ENCODE assay signal across 7 cellular contexts in the genomic region with DNA sequence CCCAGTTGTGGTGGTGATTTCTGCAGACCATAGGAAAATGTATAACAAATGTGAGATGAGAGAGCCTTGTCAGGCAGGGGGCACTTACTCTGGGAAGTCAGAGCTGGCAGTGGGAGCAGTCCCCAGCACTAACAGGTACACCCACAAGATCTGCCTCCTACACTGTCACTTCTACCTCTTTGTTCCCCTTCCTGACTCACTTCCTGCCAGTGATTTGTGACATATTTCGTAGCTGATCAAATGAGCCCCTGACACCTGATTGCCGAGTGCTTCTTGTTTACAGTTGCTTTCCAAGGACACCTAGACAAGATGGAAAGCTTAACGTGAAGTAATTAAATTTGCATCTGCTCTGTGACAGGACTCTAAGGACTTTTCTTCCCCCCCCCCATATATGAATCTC. TPM values are rescaled to one million over a fixed set of nuclear protein-coding genes. Genes with fewer than 3 reads are reported as not detected.
DNase-seq lines count a peak whose midpoint lies in the region; ATAC-seq and TF ChIP-seq lines count a peak whose summit lies in the region.

No MANE protein-coding gene starts in this region.

- CTCF ChIA-PET in activated naive CD4-positive, alpha-beta T cell treated with anti-CD3 and anti-CD28 coated beads, Interleukin-2, amount 10 ng/mL, durations not matched to agents 7 days and 5 days (lab: Charles Lee) = interaction anchor here (0.9 to 3.5 kb wide), 9 partner anchors 9 to 421 kb away, joined by 3 to 23 read pairs (median 4); a partner anchor contains a TSS

- no peak overlapping the region for H3K4me3 ChIP-seq in Jurkat, Clone E6-1 (ENCODE audit: low read length)
- H3K4me3 ChIP-seq in neuronal stem cell (ENCODE audit: low read length in 2 of 2) = no peak overlapping the region

- no peak overlapping the region for H3K27ac Mint-ChIP-seq in activated naive CD4-positive, alpha-beta T cell treated with anti-CD3 and anti-CD28 coated beads, Interleukin-2, amount 10 ng/mL, durations not matched to agents 7 days and 5 days

- H3K14ac ChIP-seq in neuronal stem cell (ENCODE audit: low read length) = no peak overlapping the region

- H2BK12ac ChIP-seq in neuronal stem cell (ENCODE audit: low read length) = no peak overlapping the region

- WGBS in neuronal stem cell (ENCODE audit: extremely low coverage in 2 of 2, insufficient read length in 2 of 2, insufficient replicate concordance in 1 of 2), 2 donors = no CpG with 5 or more reads among the region's 3 CpGs

- no peak overlapping the region for H2BK15ac ChIP-seq in neuronal stem cell (ENCODE audit: low read length)

- no peaks in the 10 kb centered on the region for H3K36me3 ChIP-seq in neuronal stem cell (replicated peaks in 1 of 2; ENCODE audit: control insufficient read depth in 2 of 2, insufficient read depth in 2 of 2, low read length in 2 of 2)

- H3K9me3 ChIP-seq in neuronal stem cell (replicated peaks in 1 of 2; ENCODE audit: control insufficient read depth in 2 of 2, insufficient read depth in 1 of 2, low read depth in 1 of 2, low read length in 2 of 2) = peaks cover 0 to 14% of the 10 kb centered on the region in 2 donors

- DNase-seq in GM13977 (ENCODE audit: low spot score) (peak; percentile 16), neuronal stem cell (ENCODE audit: low spot score) (no peak), amniotic stem cell (lab: John Stamatoyannopoulos, UW) (no peak)
- DNase-seq in Jurkat, Clone E6-1 (ENCODE audit: low read depth, low spot score) = peak; percentile 51
- DNase-seq in activated naive CD4-positive, alpha-beta T cell treated with anti-CD3 and anti-CD28 coated beads, Interleukin-2, amount 10 ng/mL, durations not matched to agents 7 days and 5 days = peak; percentile 40

- no peak overlapping the region for H2BK120ac ChIP-seq in neuronal stem cell (ENCODE audit: low read depth, low read length)

- no peak overlapping the region for H2AFZ ChIP-seq in neuronal stem cell (ENCODE audit: low read length)

- H2BK5ac ChIP-seq in neuronal stem cell (ENCODE audit: low read length) = no peak overlapping the region

- H3K9me3 Mint-ChIP-seq in activated naive CD4-positive, alpha-beta T cell treated with anti-CD3 and anti-CD28 coated beads, Interleukin-2, amount 10 ng/mL, durations not matched to agents 7 days and 5 days = no peaks in the 10 kb centered on the region

- H3K27me3 ChIP-seq in neuronal stem cell (ENCODE audit: control insufficient read depth in 3 of 3, insufficient read depth in 3 of 3, low read depth in 1 of 3, low read length in 3 of 3) = no peaks in the 10 kb centered on the region

- no peak overlapping the region for H3K23ac ChIP-seq in neuronal stem cell (ENCODE audit: low read depth, low read length, poor library complexity)

- no peak overlapping the region for H4K8ac ChIP-seq in neuronal stem cell (ENCODE audit: low read depth, low read length)

- H3K9ac ChIP-seq in neuronal stem cell (ENCODE audit: low read depth, low read length, poor library complexity) = no peak overlapping the region

- peak overlapping the region; percentile 41 for H3K18ac ChIP-seq in neuronal stem cell (ENCODE audit: low read length)

- no peak overlapping the region for H2AK5ac ChIP-seq in neuronal stem cell (ENCODE audit: low read depth, low read length)

- TF ChIP-seq CTCF in GM13977 (IDR thresholded peaks at IDR 0.05; ENCODE audit: extremely low read depth, insufficient read depth, missing control alignments) = no peak

- in situ Hi-C loops in GM13977 (cut with MboI; ENCODE audit: low pct_unique_long_range_greater_than_20kb, low sequenced_read_pairs, unreplicated experiment) = no loop called here

- H3K4ac ChIP-seq in neuronal stem cell (ENCODE audit: low read length) = no peak overlapping the region

- no peak overlapping the region for H3K4me3 Mint-ChIP-seq in activated naive CD4-positive, alpha-beta T cell treated with anti-CD3 and anti-CD28 coated beads, Interleukin-2, amount 10 ng/mL, durations not matched to agents 7 days and 5 days

- H3K36me3 Mint-ChIP-seq in activated naive CD4-positive, alpha-beta T cell treated with anti-CD3 and anti-CD28 coated beads, Interleukin-2, amount 10 ng/mL, durations not matched to agents 7 days and 5 days = no peaks in the 10 kb centered on the region

- peaks cover 23% of the 10 kb centered on the region for H3K4me1 Mint-ChIP-seq in activated naive CD4-positive, alpha-beta T cell treated with anti-CD3 and anti-CD28 coated beads, Interleukin-2, amount 10 ng/mL, durations not matched to agents 7 days and 5 days

- H3K27ac ChIP-seq in neuronal stem cell (replicated peaks; ENCODE audit: low read length) = no peak overlapping the region

- ATAC-seq in HG03469 (IDR thresholded peaks at IDR 0.05; ENCODE audit: unreplicated experiment) (no peak), HG02610 (IDR thresholded peaks at IDR 0.05; ENCODE audit: unreplicated experiment) (no peak)

- no peak overlapping the region for H4K91ac ChIP-seq in neuronal stem cell (ENCODE audit: low read depth, low read length, poor library complexity)

- H3K4me2 ChIP-seq in neuronal stem cell (ENCODE audit: insufficient read depth, low read length, poor library complexity, severe bottlenecking) = no peak overlapping the region

- H3K4me1 ChIP-seq in neuronal stem cell (ENCODE audit: control insufficient read depth in 2 of 2, insufficient read depth in 1 of 2, low read depth in 1 of 2, low read length in 2 of 2) = peaks cover 7 to 41% of the 10 kb centered on the region in 2 donors

- H3K27me3 Mint-ChIP-seq in activated naive CD4-positive, alpha-beta T cell treated with anti-CD3 and anti-CD28 coated beads, Interleukin-2, amount 10 ng/mL, durations not matched to agents 7 days and 5 days = no peaks in the 10 kb centered on the region

- peaks cover 5% of the 10 kb centered on the region for H3K79me1 ChIP-seq in neuronal stem cell (ENCODE audit: low read depth, low read length)

RNA-seq across cellular contexts. Expression of a gene that starts 40.5 kb away (rescaled TPM):
- 39.5 TPM for polyA plus RNA-seq in Jurkat, Clone E6-1 (2012; ENCODE audit: insufficient read depth, insufficient read length)
- 40.2 TPM for polyA plus RNA-seq in neuronal stem cell (2013, experiment 1 of 2)
- 40.3 TPM for polyA plus RNA-seq in neuronal stem cell (2013, experiment 2 of 2)

RNA-seq across cellular contexts. Expression of a gene that starts 40.8 kb away (rescaled TPM):
- polyA plus RNA-seq in Jurkat, Clone E6-1 (2012; ENCODE audit: insufficient read depth, insufficient read length) = 7.6 TPM
- polyA plus RNA-seq in neuronal stem cell (2013, experiment 1 of 2) = 13.2 TPM
- polyA plus RNA-seq in neuronal stem cell (2013, experiment 2 of 2) = 13.8 TPM

Comparison
In these comparisons a context has a peak if more than half of its experiments do, and no peak if none do; other contexts are left out.
1. DNase-seq: peak in GM13977 (single experiment), Jurkat, Clone E6-1 (single experiment) and activated naive CD4-positive, alpha-beta T cell treated with anti-CD3 and anti-CD28 coated beads, Interleukin-2, amount 10 ng/mL, durations not matched to agents 7 days and 5 days (single experiment); none in neuronal stem cell (single experiment) and amniotic stem cell (single experiment).